ENCODE assay signal across 9 cellular contexts in the genomic region with DNA sequence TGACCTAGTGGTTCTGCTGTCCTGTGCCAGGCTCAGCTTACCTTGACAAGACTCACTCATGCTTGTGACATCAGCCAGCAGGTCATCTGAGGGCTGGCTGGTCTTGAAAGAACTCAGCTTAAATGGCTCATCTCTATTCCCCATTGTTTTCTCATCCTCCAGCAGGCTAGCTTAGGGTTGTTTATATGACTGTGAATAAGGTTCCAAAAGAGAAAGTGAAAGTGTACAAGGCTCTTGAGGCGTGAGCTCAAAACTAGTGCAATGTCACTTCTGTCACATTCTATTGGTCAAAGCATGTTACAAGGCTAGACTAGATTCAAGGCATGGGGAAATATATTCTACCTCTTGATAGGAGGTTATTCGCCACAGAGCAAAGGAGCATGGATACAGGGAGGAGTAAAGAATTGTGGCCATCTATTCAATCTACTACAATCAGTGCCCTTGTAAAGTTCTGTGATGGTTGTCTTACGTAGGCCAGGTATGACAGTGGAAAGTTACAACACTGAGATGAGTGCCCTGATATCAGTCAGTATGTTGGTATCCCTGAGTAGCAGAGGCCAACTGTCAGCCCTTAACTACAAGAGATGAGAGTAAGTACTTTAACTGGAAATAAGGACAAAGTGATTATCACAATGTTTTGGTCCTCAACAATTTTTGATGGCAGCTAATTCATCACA. TPM values are rescaled to one million over a fixed set of nuclear protein-coding genes. Genes with fewer than 3 reads are reported as not detected.
DNase-seq lines count a peak whose midpoint lies in the region; ATAC-seq and TF ChIP-seq lines count a peak whose summit lies in the region.
"Had no signal": no experiment of that assay in that cellular context is flagged by ENCODE, and none has a peak within 500 bp of the region (broad histone marks: within the 10 kb centered on the region; RNA-seq: fewer than 3 reads in every experiment).

No MANE protein-coding gene starts in this region.

- H3K36me3 ChIP-seq in OCI-LY7 (ENCODE audit: insufficient read depth, low read length) (no peaks in the 10 kb centered on the region), fibroblast of lung (ENCODE audit: control insufficient read depth, insufficient read depth, low read length) (no peaks in the 10 kb centered on the region), vagina (no peaks in the 10 kb centered on the region)
- H3K36me3 ChIP-seq: SJSA1 had no signal

- H3K4me3 ChIP-seq in OCI-LY7 (ENCODE audit: low read depth, low read length, poor library complexity, severe bottlenecking) (no peak overlapping the region), fibroblast of lung (replicated peaks in 1 of 4; ENCODE audit: control extremely low read depth in 1 of 4, insufficient read depth in 1 of 4, low read depth in 3 of 4, low read length in 4 of 4) (peak overlapping the region in 1 of 4 experiments; percentile 7), vagina (no peak overlapping the region)
- H3K4me3 ChIP-seq: SJSA1 had no signal

- H3K27me3 ChIP-seq in fibroblast of lung (ENCODE audit: control insufficient read depth, insufficient read depth, low read length), result no peaks in the 10 kb centered on the region
- no peaks in the 10 kb centered on the region for H3K27me3 ChIP-seq in vagina
- H3K27me3 ChIP-seq: SJSA1 had no signal

- H3K9me3 ChIP-seq in OCI-LY7 (ENCODE audit: low read length) (no peaks in the 10 kb centered on the region), fibroblast of lung (ENCODE audit: control insufficient read depth, insufficient read depth, low read depth, low read length) (no peaks in the 10 kb centered on the region), vagina (peaks cover 3% of the 10 kb centered on the region)
- H3K9me3 ChIP-seq: SJSA1 had no signal

- CTCF ChIA-PET in OCI-LY7 (lab: Charles Lee; ENCODE audit: unreplicated experiment), result no interaction called here

- no peak for TF ChIP-seq POLR2A in vagina (IDR thresholded peaks at IDR 0.05)

- H3K9ac ChIP-seq in fibroblast of lung (ENCODE audit: insufficient read depth, low read length), result no peak overlapping the region

- ATAC-seq in GM19043 (IDR thresholded peaks at IDR 0.05; ENCODE audit: low read depth, unreplicated experiment), result peak; percentile 57

- H2AFZ ChIP-seq in OCI-LY7 (ENCODE audit: low read length) (no peak overlapping the region), fibroblast of lung (ENCODE audit: low read length) (peak overlapping the region; percentile 9)

- H3K79me2 ChIP-seq in OCI-LY7 (ENCODE audit: insufficient read depth, low read depth, low read length), result no peaks in the 10 kb centered on the region
- H3K79me2 ChIP-seq in fibroblast of lung (ENCODE audit: control insufficient read depth, insufficient read depth, low read length), result no peaks in the 10 kb centered on the region

- intact Hi-C loops in OCI-LY7 (cut with micrococcal nuclease; ENCODE audit: unreplicated experiment) (no loop called here), vagina (cut with DNase I) (no loop called here)

- H3K9me2 ChIP-seq in OCI-LY7 (ENCODE audit: insufficient read depth, low read length), result no peaks in the 10 kb centered on the region

- 0 out of 2 replicates have a peak overlapping the region, but pooled peaks have one; percentile 5 for H3K4me2 ChIP-seq in OCI-LY7 (ENCODE audit: low read length)
- H3K4me2 ChIP-seq in fibroblast of lung (ENCODE audit: extremely low read depth, insufficient read depth, low read length), result peak overlapping the region; percentile 28

- no peaks in the 10 kb centered on the region for H4K20me1 ChIP-seq in OCI-LY7 (ENCODE audit: insufficient read depth, low read length)
- no peaks in the 10 kb centered on the region for H4K20me1 ChIP-seq in fibroblast of lung (ENCODE audit: control insufficient read depth, extremely low read depth, insufficient read depth, low read length)

- H3K4me1 ChIP-seq in OCI-LY7 (ENCODE audit: insufficient read depth, low read length, poor library complexity, severe bottlenecking), result no peaks in the 10 kb centered on the region
- H3K4me1 ChIP-seq in fibroblast of lung (ENCODE audit: control insufficient read depth, extremely low read depth, insufficient read depth, low read length), result no peaks in the 10 kb centered on the region
- no peaks in the 10 kb centered on the region for H3K4me1 ChIP-seq in vagina
- H3K4me1 ChIP-seq: SJSA1 had no signal

- H3K27ac ChIP-seq in OCI-LY7 (ENCODE audit: low read depth, low read length, poor library complexity, severe bottlenecking) (no peak overlapping the region), fibroblast of lung (ENCODE audit: insufficient read depth, low read length) (no peak overlapping the region), vagina (no peak overlapping the region)
- H3K27ac ChIP-seq: SJSA1 had no signal

- POLR2A ChIA-PET in OCI-LY7 (lab: Charles Lee), result no interaction called here

- no TSS peak for BruUV-seq in OCI-LY7 (replicated peaks; lab: Mats Ljungman, UMichigan)

- TF ChIP-seq CTCF in OCI-LY7 (conservative IDR thresholded peaks at IDR 0.05; ENCODE audit: low read length) (no peak), fibroblast of lung (conservative IDR thresholded peaks at IDR 0.05 in 1 of 2, IDR thresholded peaks at IDR 0.05 in 1 of 2; ENCODE audit: low read depth in 1 of 2, low read length in 2 of 2) (no peak), vagina (IDR thresholded peaks at IDR 0.05) (no peak)

- peak; percentile 2 for DNase-seq in AG20443 (ENCODE audit: low spot score)
- no peak for DNase-seq in OCI-LY7 (ENCODE audit: low spot score)
- DNase-seq in fibroblast of lung (ENCODE audit: low read depth in 2 of 2), result peak in 1 of 2 donors; percentile 30
- DNase-seq in NCI-H510A (lab: John Stamatoyannopoulos, UW), result no peak
- no peak for DNase-seq in vagina (ENCODE audit: extremely low spot score in 2 of 2)
- DNase-seq in C1 segment of cervical spinal cord (lab: John Stamatoyannopoulos, UW), result no peak
- DNase-seq in D341Med (ENCODE audit: low spot score), result no peak

RNA-seq across cellular contexts. Expression of a gene that starts 19.8 kb away (rescaled TPM):
- 2.9 and 4.2 TPM in 2 replicates for total RNA-seq in OCI-LY7 (2014; rRNA removed; shearing (Covaris generic))
- total RNA-seq in OCI-LY7 (2022), result 3.0 and 3.2 TPM in 2 replicates
- total RNA-seq in fibroblast of lung, result 18.5 and 24.1 TPM in 2 replicates
- polyA plus RNA-seq in fibroblast of lung, result 14.1 and 17.5 TPM in 2 replicates
- 11.3 and 12.7 TPM in 2 replicates for polyA plus RNA-seq in fibroblast of lung (2012)
- polyA minus RNA-seq in fibroblast of lung (ENCODE audit: low replicate concordance), result 26.4 and 48.6 TPM in 2 replicates
- total RNA-seq in vagina, result 19.6 TPM

RNA-seq across cellular contexts. Expression of a gene that starts 20.2 kb away (rescaled TPM):
- total RNA-seq in OCI-LY7 (2014; rRNA removed; shearing (Covaris generic)), result 0.03 and 0.13 TPM in 2 replicates
- 0.08 and 0.11 TPM in 2 replicates for total RNA-seq in OCI-LY7 (2022)
- 0.26 and 0.33 TPM in 2 replicates for total RNA-seq in fibroblast of lung
- polyA plus RNA-seq in fibroblast of lung, result 0.36 and 0.76 TPM in 2 replicates
- 0.21 and 0.41 TPM in 2 replicates for polyA plus RNA-seq in fibroblast of lung (2012)
- 0.31 and 1.7 TPM in 2 replicates for polyA minus RNA-seq in fibroblast of lung (ENCODE audit: low replicate concordance)
- 1.7 TPM for total RNA-seq in vagina
